ENCODE assay signal across 23 cellular contexts in the genomic region with DNA sequence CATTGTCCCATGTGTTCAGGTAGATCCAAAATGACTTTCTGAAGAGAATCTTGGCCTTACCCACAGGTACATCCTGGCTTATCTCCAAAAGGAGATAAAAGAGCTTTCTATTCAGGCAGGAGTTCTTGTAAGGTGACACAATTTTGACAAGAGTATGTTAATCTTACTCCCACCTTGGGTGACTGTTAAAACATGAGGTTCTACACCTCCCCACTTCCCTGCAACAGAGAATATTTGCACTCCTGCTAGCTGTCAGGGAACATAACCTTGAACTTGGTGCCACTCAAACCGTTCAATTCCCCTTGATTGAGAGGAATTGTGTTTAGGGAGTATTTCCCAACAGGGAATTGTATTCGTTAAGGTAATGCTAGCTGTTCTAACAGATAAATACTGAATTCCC.
"Had no signal": no experiment of that assay in that cellular context is flagged by ENCODE, and none has a peak within 500 bp of the region (broad histone marks: within the 10 kb centered on the region; RNA-seq: fewer than 3 reads in every experiment).

No MANE protein-coding gene starts in this region.

- H3K4me2 ChIP-seq: KMS-11 had no signal

- H3K4me1 Mint-ChIP-seq: IgD-negative memory B cell had no signal

- DNase-seq: Kasumi-1, MM.1S, NCI-H1092 treated with DMSO at 0.1 percent for 48 hours, NCI-H1436, NCI-H187, NCI-H2029, NCI-H2081 treated with DMSO at 0.1 percent for 48 hours, NCI-H2171, NCI-H226, NCI-H446, NCI-H510A, NCI-H524 treated with DMSO at 0.1 percent for 48 hours, NCI-H69, NCI-H774, Right ventricle myocardium superior, RPMI8226, SIG-M5 had no signal

- ATAC-seq: K562 had no signal

- H3K27ac Mint-ChIP-seq: IgD-negative memory B cell had no signal

- H3K9me3 Mint-ChIP-seq: IgD-negative memory B cell had no signal

- H3K4me1 ChIP-seq: SJSA1 had no signal

- H3K27ac ChIP-seq: KMS-11, SJSA1, SK-N-MC had no signal

- FAIRE-seq: K562, RCC 7860 had no signal

- H3K36me3 ChIP-seq: SJSA1 had no signal

- H3K4me3 ChIP-seq: K562, SJSA1, SK-N-MC had no signal

- H3K9ac ChIP-seq: KMS-11 had no signal

- H3K36me3 Mint-ChIP-seq: IgD-negative memory B cell had no signal

- H3K4me3 Mint-ChIP-seq: IgD-negative memory B cell had no signal

- H3K27me3 ChIP-seq: SJSA1 had no signal

- H3K9me3 ChIP-seq: SJSA1 had no signal
